Comparison of ENCODE assay signal across 1 cellular context in the genomic region with DNA sequence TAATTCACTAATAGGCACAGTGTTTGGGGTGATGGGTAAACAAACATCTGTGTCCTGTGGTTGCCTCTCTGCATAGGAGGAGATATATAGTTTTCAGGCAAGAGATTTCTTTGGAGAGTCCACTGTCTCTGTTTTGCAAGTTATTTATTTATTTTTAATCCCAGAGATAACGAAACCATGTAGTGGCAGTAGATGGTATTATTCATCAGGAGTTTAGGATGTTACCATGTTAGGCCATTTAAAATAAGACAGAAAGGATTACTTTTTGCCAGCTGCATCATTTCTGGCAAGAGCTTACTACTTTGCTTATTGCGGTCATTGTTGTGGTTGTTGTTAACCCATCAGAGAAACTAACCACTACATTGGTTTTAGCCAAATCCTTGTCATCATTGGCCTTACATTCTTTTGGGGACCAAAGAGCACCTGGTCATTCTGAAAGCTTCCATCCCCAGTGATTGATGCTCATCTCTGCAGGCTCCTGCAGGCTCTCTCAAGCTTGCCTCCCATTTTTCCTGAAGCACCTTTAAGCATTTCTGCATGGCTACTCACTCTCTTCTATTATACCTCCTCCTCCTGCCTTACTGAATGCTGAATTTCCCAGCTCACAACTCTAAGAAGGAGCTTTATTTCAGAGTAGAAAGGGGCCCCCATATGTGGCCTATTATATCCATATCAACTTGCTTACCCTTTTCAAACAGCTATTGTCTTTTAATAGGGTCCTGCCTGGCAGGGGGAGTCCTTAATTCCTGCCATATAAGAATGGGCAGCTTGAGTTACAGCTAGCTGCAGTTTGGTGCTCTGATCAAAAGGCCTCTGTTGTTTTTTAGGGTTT.
A peak's percentile ranks its signal among the peaks of the same experiment; 100 is the strongest.
TF ChIP-seq lines count a peak whose summit lies in the region.

No MANE protein-coding gene starts in this region.

TF ChIP-seq in GM12878, 131 proteins besides CTCF, POLR2A, EP300 and RAD21 (continued from another document):
- TF ChIP-seq SRF (IDR thresholded peaks at IDR 0.05; ENCODE audit: low read depth in 2 of 2, low read length in 2 of 2) (peak in 1 of 2 experiments; percentile 60; a peak in 1 of 4 replicates), NR2F1 (conservative IDR thresholded peaks at IDR 0.05) (no peak), EED (IDR thresholded peaks at IDR 0.05; ENCODE audit: low read depth) (0 out of 2 replicates have a peak, but pooled peaks have one; percentile 26), FOS (IDR thresholded peaks at IDR 0.05; ENCODE audit: borderline replicate concordance, extremely low read depth, insufficient read length) (no peak), CBFB (IDR thresholded peaks at IDR 0.05; ENCODE audit: low read depth) (0 out of 2 replicates have a peak, but pooled peaks have one; percentile 52), NFYA (IDR thresholded peaks at IDR 0.05; ENCODE audit: borderline replicate concordance, low read depth, low read length) (no peak), FOXM1 (IDR thresholded peaks at IDR 0.05; ENCODE audit: low read depth, low read length) (no peak), SREBF2 (IDR thresholded peaks at IDR 0.05; ENCODE audit: low read length) (no peak), IKZF2 (IDR thresholded peaks at IDR 0.05) (peak; percentile 19 to 23; a peak in 1 of 4 replicates)
- TF ChIP-seq, protein P1, sequence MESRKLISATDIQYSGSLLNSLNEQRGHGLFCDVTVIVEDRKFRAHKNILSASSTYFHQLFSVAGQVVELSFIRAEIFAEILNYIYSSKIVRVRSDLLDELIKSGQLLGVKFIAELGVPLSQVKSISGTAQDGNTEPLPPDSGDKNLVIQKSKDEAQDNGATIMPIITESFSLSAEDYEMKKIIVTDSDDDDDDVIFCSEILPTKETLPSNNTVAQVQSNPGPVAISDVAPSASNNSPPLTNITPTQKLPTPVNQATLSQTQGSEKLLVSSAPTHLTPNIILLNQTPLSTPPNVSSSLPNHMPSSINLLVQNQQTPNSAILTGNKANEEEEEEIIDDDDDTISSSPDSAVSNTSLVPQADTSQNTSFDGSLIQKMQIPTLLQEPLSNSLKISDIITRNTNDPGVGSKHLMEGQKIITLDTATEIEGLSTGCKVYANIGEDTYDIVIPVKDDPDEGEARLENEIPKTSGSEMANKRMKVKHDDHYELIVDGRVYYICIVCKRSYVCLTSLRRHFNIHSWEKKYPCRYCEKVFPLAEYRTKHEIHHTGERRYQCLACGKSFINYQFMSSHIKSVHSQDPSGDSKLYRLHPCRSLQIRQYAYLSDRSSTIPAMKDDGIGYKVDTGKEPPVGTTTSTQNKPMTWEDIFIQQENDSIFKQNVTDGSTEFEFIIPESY (IDR thresholded peaks at IDR 0.05), result no peak
- TF ChIP-seq, protein P2, sequence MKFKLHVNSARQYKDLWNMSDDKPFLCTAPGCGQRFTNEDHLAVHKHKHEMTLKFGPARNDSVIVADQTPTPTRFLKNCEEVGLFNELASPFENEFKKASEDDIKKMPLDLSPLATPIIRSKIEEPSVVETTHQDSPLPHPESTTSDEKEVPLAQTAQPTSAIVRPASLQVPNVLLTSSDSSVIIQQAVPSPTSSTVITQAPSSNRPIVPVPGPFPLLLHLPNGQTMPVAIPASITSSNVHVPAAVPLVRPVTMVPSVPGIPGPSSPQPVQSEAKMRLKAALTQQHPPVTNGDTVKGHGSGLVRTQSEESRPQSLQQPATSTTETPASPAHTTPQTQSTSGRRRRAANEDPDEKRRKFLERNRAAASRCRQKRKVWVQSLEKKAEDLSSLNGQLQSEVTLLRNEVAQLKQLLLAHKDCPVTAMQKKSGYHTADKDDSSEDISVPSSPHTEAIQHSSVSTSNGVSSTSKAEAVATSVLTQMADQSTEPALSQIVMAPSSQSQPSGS (IDR thresholded peaks at IDR 0.05; ENCODE audit: low read length), result no peak
- TF ChIP-seq, protein P3, sequence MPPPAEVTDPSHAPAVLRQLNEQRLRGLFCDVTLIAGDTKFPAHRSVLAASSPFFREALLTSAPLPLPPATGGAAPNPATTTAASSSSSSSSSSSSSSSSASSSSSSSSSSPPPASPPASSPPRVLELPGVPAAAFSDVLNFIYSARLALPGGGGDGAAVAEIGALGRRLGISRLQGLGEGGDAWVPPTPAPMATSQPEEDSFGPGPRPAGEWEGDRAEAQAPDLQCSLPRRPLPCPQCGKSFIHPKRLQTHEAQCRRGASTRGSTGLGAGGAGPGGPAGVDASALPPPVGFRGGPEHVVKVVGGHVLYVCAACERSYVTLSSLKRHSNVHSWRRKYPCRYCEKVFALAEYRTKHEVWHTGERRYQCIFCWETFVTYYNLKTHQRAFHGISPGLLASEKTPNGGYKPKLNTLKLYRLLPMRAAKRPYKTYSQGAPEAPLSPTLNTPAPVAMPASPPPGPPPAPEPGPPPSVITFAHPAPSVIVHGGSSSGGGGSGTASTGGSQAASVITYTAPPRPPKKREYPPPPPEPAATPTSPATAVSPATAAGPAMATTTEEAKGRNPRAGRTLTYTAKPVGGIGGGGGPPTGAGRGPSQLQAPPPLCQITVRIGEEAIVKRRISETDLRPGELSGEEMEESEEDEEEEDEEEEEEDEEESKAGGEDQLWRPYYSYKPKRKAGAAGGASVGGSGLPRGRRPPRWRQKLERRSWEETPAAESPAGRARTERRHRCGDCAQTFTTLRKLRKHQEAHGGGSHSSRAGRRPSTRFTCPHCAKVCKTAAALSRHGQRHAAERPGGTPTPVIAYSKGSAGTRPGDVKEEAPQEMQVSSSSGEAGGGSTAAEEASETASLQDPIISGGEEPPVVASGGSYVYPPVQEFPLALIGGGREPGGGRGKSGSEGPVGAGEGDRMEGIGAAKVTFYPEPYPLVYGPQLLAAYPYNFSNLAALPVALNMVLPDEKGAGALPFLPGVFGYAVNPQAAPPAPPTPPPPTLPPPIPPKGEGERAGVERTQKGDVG (CRISPR knock-in tag; IDR thresholded peaks at IDR 0.05), result no peak
